ENCODE assay signal across 39 cellular contexts in the genomic region with DNA sequence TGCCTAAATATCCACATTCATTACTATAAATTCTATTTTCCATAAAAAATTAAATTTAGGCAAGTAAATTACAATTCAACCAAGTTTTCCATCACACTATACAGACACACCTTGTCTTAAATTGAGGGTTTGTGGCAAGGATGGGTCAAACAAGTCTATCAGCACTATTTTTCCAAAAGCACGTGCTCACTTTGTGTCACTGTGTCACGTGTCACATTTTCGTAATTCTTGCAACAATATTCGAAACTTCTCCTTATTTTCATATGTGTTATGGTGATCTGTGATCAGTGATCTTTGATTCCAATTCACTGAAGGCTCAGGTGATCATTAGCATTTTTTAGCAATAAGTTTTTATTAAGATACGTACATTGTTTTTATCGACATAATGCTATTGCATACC.
"Had no signal": no experiment of that assay in that cellular context is flagged by ENCODE, and none has a peak within 500 bp of the region (broad histone marks: within the 10 kb centered on the region; RNA-seq: fewer than 3 reads in every experiment).

No MANE protein-coding gene starts in this region.

- H3K4me1 ChIP-seq: adrenal gland, ascending aorta, body of pancreas, breast epithelium had no signal

- FAIRE-seq: astrocyte, bronchial epithelial cell had no signal

- H3K4me1 Mint-ChIP-seq: activated naive CD4-positive, alpha-beta T cell treated with anti-CD3 and anti-CD28 coated beads, Interleukin-2, amount 10 ng/mL, durations not matched to agents 7 days and 5 days; activated naive CD4-positive, alpha-beta T cell treated with anti-CD3 and anti-CD28 coated beads, Interleukin-2, amount 50 U/mL, for 24 hours; activated naive CD8-positive, alpha-beta T cell treated with anti-CD3 and anti-CD28 coated beads for 36 hours; activated naive CD8-positive, alpha-beta T cell treated with anti-CD3 and anti-CD28 coated beads, Interleukin-2, amount 10 ng/mL, durations not matched to agents 7 days and 5 days; activated naive CD8-positive, alpha-beta T cell treated with anti-CD3 and anti-CD28 coated beads, Interleukin-2, amount 50 U/mL, for 24 hours; activated T-helper 17 cell treated with anti-CD3 and anti-CD28 coated beads, Interleukin-2, amount 50 U/mL, for 72 hours; brain; central memory CD8-positive, alpha-beta T cell had no signal

- H3K9me3 ChIP-seq: adrenal gland, ascending aorta, body of pancreas, breast epithelium had no signal

- H3K27me3 ChIP-seq: adrenal gland, ascending aorta, body of pancreas, brain microvascular endothelial cell, breast epithelium, cardiac muscle cell had no signal

- H3K27me3 Mint-ChIP-seq: activated naive CD4-positive, alpha-beta T cell treated with anti-CD3 and anti-CD28 coated beads, Interleukin-2, amount 10 ng/mL, durations not matched to agents 7 days and 5 days; activated naive CD4-positive, alpha-beta T cell treated with anti-CD3 and anti-CD28 coated beads, Interleukin-2, amount 50 U/mL, for 24 hours; activated naive CD8-positive, alpha-beta T cell; activated naive CD8-positive, alpha-beta T cell treated with anti-CD3 and anti-CD28 coated beads for 36 hours; activated naive CD8-positive, alpha-beta T cell treated with anti-CD3 and anti-CD28 coated beads, Interleukin-2, amount 10 ng/mL, durations not matched to agents 7 days and 5 days; activated naive CD8-positive, alpha-beta T cell treated with anti-CD3 and anti-CD28 coated beads, Interleukin-2, amount 50 U/mL, for 24 hours; activated T-cell treated with anti-CD3 and anti-CD28 coated beads, Interleukin-2, amount 50 U/mL, for 24 hours; activated T-helper 17 cell treated with anti-CD3 and anti-CD28 coated beads, Interleukin-2, amount 50 U/mL, for 72 hours; brain; central memory CD8-positive, alpha-beta T cell had no signal

- H3K4me3 Mint-ChIP-seq: activated naive CD4-positive, alpha-beta T cell treated with anti-CD3 and anti-CD28 coated beads for 36 hours; activated naive CD4-positive, alpha-beta T cell treated with anti-CD3 and anti-CD28 coated beads, Interleukin-2, amount 10 ng/mL, durations not matched to agents 7 days and 5 days; activated naive CD4-positive, alpha-beta T cell treated with anti-CD3 and anti-CD28 coated beads, Interleukin-2, amount 50 U/mL, for 24 hours; activated naive CD8-positive, alpha-beta T cell; activated naive CD8-positive, alpha-beta T cell treated with anti-CD3 and anti-CD28 coated beads for 36 hours; activated naive CD8-positive, alpha-beta T cell treated with anti-CD3 and anti-CD28 coated beads, Interleukin-2, amount 10 ng/mL, durations not matched to agents 7 days and 5 days; activated naive CD8-positive, alpha-beta T cell treated with anti-CD3 and anti-CD28 coated beads, Interleukin-2, amount 50 U/mL, for 24 hours; activated T-cell treated with anti-CD3 and anti-CD28 coated beads, Interleukin-2, amount 50 U/mL, for 24 hours; activated T-cell treated with anti-CD3 and anti-CD28 coated beads, Interleukin-2, amount 50 U/mL, for 4 hours; activated T-cell treated with anti-CD3 and anti-CD28 coated beads, Interleukin-2, amount 50 U/mL, for 72 hours; activated T-helper 1 cell treated with anti-CD3 and anti-CD28 coated beads, Interleukin-12 subunit alpha, Interleukin-12 subunit beta, Interleukin-2, Interleukin-4 antibody, amounts not matched to agents 30 ng/mL and 10 ng/mL and 1 ng/mL, durations not matched to agents 14 hours and 24 hours and 36 hours; activated T-helper 17 cell treated with anti-CD3 and anti-CD28 coated beads, Interleukin-2, amount 50 U/mL, for 72 hours; brain; central memory CD8-positive, alpha-beta T cell had no signal

- ATAC-seq: activated naive CD4-positive, alpha-beta T cell treated with anti-CD3 and anti-CD28 coated beads, Interleukin-2, amount 50 U/mL, for 72 hours; activated naive CD8-positive, alpha-beta T cell treated with anti-CD3 and anti-CD28 coated beads, Interleukin-2, amount 50 U/mL, for 24 hours; activated T-cell treated with anti-CD3 and anti-CD28 coated beads, Interleukin-2, amount 50 U/mL, for 4 hours; activated T-cell treated with anti-CD3 and anti-CD28 coated beads, Interleukin-2, amount 50 U/mL, for 72 hours; activated T-helper 17 cell treated with anti-CD3 and anti-CD28 coated beads, Interleukin-2, amount 50 U/mL, for 72 hours; body of pancreas had no signal

- H3K27ac ChIP-seq: adrenal gland, ascending aorta, body of pancreas, brain microvascular endothelial cell, breast epithelium, cardiac muscle cell had no signal

- H3K27ac Mint-ChIP-seq: activated naive CD4-positive, alpha-beta T cell treated with anti-CD3 and anti-CD28 coated beads for 36 hours; activated naive CD4-positive, alpha-beta T cell treated with anti-CD3 and anti-CD28 coated beads, Interleukin-2, amount 10 ng/mL, durations not matched to agents 7 days and 5 days; activated naive CD4-positive, alpha-beta T cell treated with anti-CD3 and anti-CD28 coated beads, Interleukin-2, amount 50 U/mL, for 24 hours; activated naive CD4-positive, alpha-beta T cell treated with anti-CD3 and anti-CD28 coated beads, Interleukin-2, amount 50 U/mL, for 72 hours; activated naive CD8-positive, alpha-beta T cell; activated naive CD8-positive, alpha-beta T cell treated with anti-CD3 and anti-CD28 coated beads for 36 hours; activated naive CD8-positive, alpha-beta T cell treated with anti-CD3 and anti-CD28 coated beads, Interleukin-2, amount 10 ng/mL, durations not matched to agents 7 days and 5 days; activated naive CD8-positive, alpha-beta T cell treated with anti-CD3 and anti-CD28 coated beads, Interleukin-2, amount 50 U/mL, for 24 hours; activated T-cell treated with anti-CD3 and anti-CD28 coated beads, Interleukin-2, amount 50 U/mL, for 24 hours; activated T-cell treated with anti-CD3 and anti-CD28 coated beads, Interleukin-2, amount 50 U/mL, for 72 hours; activated T-helper 1 cell treated with anti-CD3 and anti-CD28 coated beads, Interleukin-12 subunit alpha, Interleukin-12 subunit beta, Interleukin-2, Interleukin-4 antibody, amounts not matched to agents 30 ng/mL and 10 ng/mL and 1 ng/mL, durations not matched to agents 14 hours and 24 hours and 36 hours; activated T-helper 17 cell treated with anti-CD3 and anti-CD28 coated beads, Interleukin-2, amount 50 U/mL, for 72 hours; activated T-helper 2 cell treated with anti-CD3 and anti-CD28 coated beads, Interferon-gamma antibody, Interleukin-2, Interleukin-4, amounts not matched to agents 10 μg/mL and 5 μg/mL and 100 μg/mL, durations not matched to agents 14 hours and 24 hours and 36 hours; brain had no signal

- DNase-seq: activated effector memory CD4-positive, alpha-beta T cell treated with anti-CD3 and anti-CD28 coated beads, Interleukin-2, amount 50 U/mL, for 16 hours; activated effector memory CD4-positive, alpha-beta T cell treated with Interleukin-2 at 50 U/mL for 16 hours; activated gamma-delta T cell; activated gamma-delta T cell treated with Interleukin-2 at 50 U/mL for 16 hours; activated naive CD4-positive, alpha-beta T cell; activated naive CD4-positive, alpha-beta T cell treated with anti-CD3 and anti-CD28 coated beads for 36 hours; activated naive CD4-positive, alpha-beta T cell treated with anti-CD3 and anti-CD28 coated beads, Interleukin-2, amount 10 ng/mL, durations not matched to agents 7 days and 5 days; activated naive CD4-positive, alpha-beta T cell treated with anti-CD3 and anti-CD28 coated beads, Interleukin-2, amount 50 U/mL, for 16 hours; activated naive CD4-positive, alpha-beta T cell treated with Interleukin-2 at 50 U/mL for 16 hours; activated naive CD8-positive, alpha-beta T cell treated with anti-CD3 and anti-CD28 coated beads for 36 hours; activated naive CD8-positive, alpha-beta T cell treated with anti-CD3 and anti-CD28 coated beads, Interleukin-2, amount 10 ng/mL, durations not matched to agents 7 days and 5 days; activated naive CD8-positive, alpha-beta T cell treated with anti-CD3 and anti-CD28 coated beads, Interleukin-2, amount 50 U/mL, for 24 hours; activated T-cell treated with anti-CD3 and anti-CD28 coated beads, Interleukin-2, amount 50 U/mL, for 24 hours; activated T-cell treated with anti-CD3 and anti-CD28 coated beads, Interleukin-2, amount 50 U/mL, for 4 hours; activated T-cell treated with anti-CD3 and anti-CD28 coated beads, Interleukin-2, amount 50 U/mL, for 48 hours; activated T-cell treated with anti-CD3 and anti-CD28 coated beads, Interleukin-2, amount 50 U/mL, for 72 hours; adrenal gland; amniotic stem cell; amygdala; anterior cingulate cortex; aorta; body of pancreas; brain microvascular endothelial cell; caudate nucleus; central memory CD4-positive, alpha-beta T cell; cerebellar nuclear complex had no signal

- H3K36me3 Mint-ChIP-seq: activated naive CD4-positive, alpha-beta T cell treated with anti-CD3 and anti-CD28 coated beads, Interleukin-2, amount 10 ng/mL, durations not matched to agents 7 days and 5 days; activated naive CD4-positive, alpha-beta T cell treated with anti-CD3 and anti-CD28 coated beads, Interleukin-2, amount 50 U/mL, for 24 hours; activated naive CD4-positive, alpha-beta T cell treated with anti-CD3 and anti-CD28 coated beads, Interleukin-2, amount 50 U/mL, for 72 hours; activated naive CD8-positive, alpha-beta T cell; activated naive CD8-positive, alpha-beta T cell treated with anti-CD3 and anti-CD28 coated beads for 36 hours; activated naive CD8-positive, alpha-beta T cell treated with anti-CD3 and anti-CD28 coated beads, Interleukin-2, amount 10 ng/mL, durations not matched to agents 7 days and 5 days; brain had no signal

- H3K4me3 ChIP-seq: adrenal gland, ascending aorta, body of pancreas, breast epithelium, cardiac muscle cell had no signal

- H3K36me3 ChIP-seq: adrenal gland, ascending aorta, brain microvascular endothelial cell, breast epithelium, cardiac muscle cell had no signal
